ENCODE assay signal across 13 cellular contexts in genomic region chr11:107696140-107696539, GRCh38. TPM values are rescaled to one million over a fixed set of nuclear protein-coding genes. Genes with fewer than 3 reads are reported as not detected.
DNase-seq lines count a peak whose midpoint lies in the region; ATAC-seq, FAIRE-seq and TF ChIP-seq lines count a peak whose summit lies in the region.
"Had no signal": no experiment of that assay in that cellular context is flagged by ENCODE, and none has a peak within 500 bp of the region (broad histone marks: within the 10 kb centered on the region; RNA-seq: fewer than 3 reads in every experiment).

No MANE protein-coding gene starts in this region.

- CTCF ChIA-PET in AG04450 (lab: Charles Lee) = interaction anchor here (0.8 to 1.5 kb wide), 6 partner anchors 46 to 147 kb away, joined by 3 to 7 read pairs (median 4); no protein-coding TSS in a partner anchor

- peak; percentile 95 for FAIRE-seq in HTR-8/SVneo (lab: Jason Lieb, UNC)

- no peaks in the 10 kb centered on the region for H3K27me3 ChIP-seq in AG04450 (ENCODE audit: control insufficient read depth, insufficient read depth, low read length)

- POLR2A ChIA-PET in AG04450 (lab: Yijun Ruan, JAX) = no interaction called here

- H3K27ac ChIP-seq in AG04450 (ENCODE audit: low read depth, low read length) = no peak overlapping the region
- H3K27ac ChIP-seq: coronary artery, skin epidermis had no signal

- no peak for ATAC-seq in activated CD4-positive, CD25-positive, alpha-beta regulatory T cell treated with anti-CD3 and anti-CD28 coated beads, Interleukin-2, amount 50 U/mL, for 24 hours
- no peak for ATAC-seq in HG03039 (IDR thresholded peaks at IDR 0.05; ENCODE audit: unreplicated experiment)
- ATAC-seq in GM19023 (IDR thresholded peaks at IDR 0.05; ENCODE audit: unreplicated experiment) = no peak

- H3K9me3 ChIP-seq in AG04450 (ENCODE audit: control insufficient read depth, insufficient read depth, low read length) = no peaks in the 10 kb centered on the region
- H3K9me3 ChIP-seq: Caco-2 had no signal

- TF ChIP-seq CTCF in AG04450 (IDR thresholded peaks at IDR 0.05; ENCODE audit: low read depth, low read length) = no peak

- peak; percentile 78 for DNase-seq in AG04450 (ENCODE audit: low read depth, low spot score)
- peak; percentile 85 for DNase-seq in HTR-8/SVneo (ENCODE audit: insufficient read length, low spot score)
- DNase-seq in brain pericyte (ENCODE audit: low read depth, low spot score) = peak; percentile 37
- peak; percentile 90 for DNase-seq in kidney tubule cell (ENCODE audit: low spot score)
- no peak for DNase-seq in stimulated activated CD4-positive, alpha-beta T cell treated with anti-CD3 and anti-CD28 coated beads, Interleukin-12 subunit alpha, Interleukin-12 subunit beta, amount 100 ng/mL, for 4 hours
- DNase-seq: Caco-2, Kasumi-1, NCI-H82 had no signal

- H3K4me3 ChIP-seq in AG04450 (ENCODE audit: low read depth, low read length) = no peak overlapping the region
- H3K4me3 ChIP-seq: coronary artery, skin epidermis had no signal

RNA-seq across cellular contexts. Expression of gene SLN, which starts 15.7 kb away (rescaled TPM):
- not detected in 2 replicates for polyA plus RNA-seq in AG04450 (2011; rRNA removed)
- polyA minus RNA-seq in AG04450 (2011; rRNA and poly(A)+ RNA removed) = not detected in 2 replicates
